23 cellular contexts compared by ENCODE assay signal in genomic region chr9:104766025-104766424, GRCh38. TPM values are rescaled to one million over a fixed set of nuclear protein-coding genes. Genes with fewer than 3 reads are reported as not detected.
A peak's percentile ranks its signal among the peaks of the same experiment; 100 is the strongest.
DNase-seq lines count a peak whose midpoint lies in the region; ATAC-seq and TF ChIP-seq lines count a peak whose summit lies in the region.
"Had no signal": no experiment of that assay in that cellular context is flagged by ENCODE, and none has a peak within 500 bp of the region (broad histone marks: within the 10 kb centered on the region; RNA-seq: fewer than 3 reads in every experiment).

No MANE protein-coding gene starts in this region.

- WGBS in esophagus squamous epithelium, 2 donors, result 94 to 95% methylated on average over 7 of the region's 7 CpGs

- H3K9me3 ChIP-seq in BLaER1 treated with 17β-estradiol and CSF1 and Interleukin-3, amounts not matched to agents 10 nM and 100 nM (replicated peaks in 1 of 11), result peaks cover 0 to 13% (median 7%) of the 10 kb centered on the region in 11 experiments; a peak in 12 of 22 replicates
- H3K9me3 ChIP-seq in OCI-LY1 (ENCODE audit: low read length) (no peaks in the 10 kb centered on the region), esophagus squamous epithelium (no peaks in the 10 kb centered on the region)
- H3K9me3 ChIP-seq: Caco-2, MG63 had no signal

- no peaks in the 10 kb centered on the region for H3K27me3 ChIP-seq in BLaER1 treated with 17β-estradiol and CSF1 and Interleukin-3, amounts not matched to agents 10 nM and 100 nM
- H3K27me3 ChIP-seq in OCI-LY1 (ENCODE audit: insufficient read depth, low read length) (no peaks in the 10 kb centered on the region), esophagus squamous epithelium (no peaks in the 10 kb centered on the region)
- H3K27me3 ChIP-seq: MG63 had no signal

- no peaks in the 10 kb centered on the region for H4K20me1 ChIP-seq in BLaER1 treated with 17β-estradiol and CSF1 and Interleukin-3, amounts not matched to agents 10 nM and 100 nM
- H4K20me1 ChIP-seq in OCI-LY1 (ENCODE audit: insufficient read depth, low read length), result no peaks in the 10 kb centered on the region

- H3K79me2 ChIP-seq in OCI-LY1 (ENCODE audit: insufficient read depth, low read length), result no peaks in the 10 kb centered on the region; the same call in 1 of the 2 replicates

- H3F3A ChIP-seq in OCI-LY1 (ENCODE audit: insufficient read depth, low read length), result peaks cover 5% of the 10 kb centered on the region

- no peaks in the 10 kb centered on the region for H3K9me2 ChIP-seq in OCI-LY1 (ENCODE audit: low read depth, low read length)

- TF ChIP-seq CTCF in LNCaP clone FGC (IDR thresholded peaks at IDR 0.05; ENCODE audit: control insufficient read depth, extremely low read depth, insufficient read depth) (no peak), OCI-LY1 (IDR thresholded peaks at IDR 0.05; ENCODE audit: low read length) (no peak), esophagus squamous epithelium (IDR thresholded peaks at IDR 0.05) (no peak)

- peak overlapping the region in 9 of 11 experiments; percentile 90 to 98 (median 93); a peak in 16 of 22 replicates for H3K9ac ChIP-seq in BLaER1 treated with 17β-estradiol and CSF1 and Interleukin-3, amounts not matched to agents 10 nM and 100 nM
- no peak overlapping the region for H3K9ac ChIP-seq in OCI-LY1 (ENCODE audit: low read length)

- H3K36me3 Mint-ChIP-seq in stimulated activated memory B cell treated with anti-CD40 and anti-IgM and Interleukin-4, amounts not matched to agents 10 μg/mL and 1 μg/mL and 100 μg/mL, for 72 hours, result peaks cover 7% of the 10 kb centered on the region
- H3K36me3 Mint-ChIP-seq: IgD-negative memory B cell had no signal

- no peaks in the 10 kb centered on the region for H3K27me3 Mint-ChIP-seq in stimulated activated memory B cell treated with anti-CD40 and anti-IgM and Interleukin-4, amounts not matched to agents 10 μg/mL and 1 μg/mL and 100 μg/mL, for 72 hours
- H3K27me3 Mint-ChIP-seq: CD4-positive, alpha-beta T cell; IgD-negative memory B cell; T-helper 17 cell had no signal

- H3K4me2 ChIP-seq in BLaER1 treated with 17β-estradiol and CSF1 and Interleukin-3, amounts not matched to agents 10 nM and 100 nM, result peak overlapping the region; percentile 79 to 95 (median 88)
- H3K4me2 ChIP-seq in OCI-LY1 (ENCODE audit: low read length), result peak overlapping the region; percentile 81; the same call in 1 of the 2 replicates

- no peaks in the 10 kb centered on the region for H3K9me3 Mint-ChIP-seq in stimulated activated memory B cell treated with anti-CD40 and anti-IgM and Interleukin-4, amounts not matched to agents 10 μg/mL and 1 μg/mL and 100 μg/mL, for 72 hours
- H3K9me3 Mint-ChIP-seq: CD4-positive, alpha-beta T cell; HFFc6; IgD-negative memory B cell had no signal

- no peak for TF ChIP-seq POLR2A in esophagus squamous epithelium (IDR thresholded peaks at IDR 0.05)

- no peak for ATAC-seq in stimulated activated memory B cell treated with anti-CD40 and anti-IgM and Interleukin-4, amounts not matched to agents 10 μg/mL and 1 μg/mL and 100 μg/mL, for 72 hours
- ATAC-seq in HG02763 (IDR thresholded peaks at IDR 0.05; ENCODE audit: unreplicated experiment), result no peak
- ATAC-seq: T-helper 17 cell had no signal

- H3K4me1 Mint-ChIP-seq in stimulated activated memory B cell treated with anti-CD40 and anti-IgM and Interleukin-4, amounts not matched to agents 10 μg/mL and 1 μg/mL and 100 μg/mL, for 72 hours, result peaks cover 37% of the 10 kb centered on the region

- peaks cover 0 to 47% (median 27%) of the 10 kb centered on the region in 11 experiments; a peak in 18 of 22 replicates for H3K36me3 ChIP-seq in BLaER1 treated with 17β-estradiol and CSF1 and Interleukin-3, amounts not matched to agents 10 nM and 100 nM
- peaks cover 22% of the 10 kb centered on the region for H3K36me3 ChIP-seq in OCI-LY1 (ENCODE audit: insufficient read depth, low read length)
- no peaks in the 10 kb centered on the region for H3K36me3 ChIP-seq in esophagus squamous epithelium
- H3K36me3 ChIP-seq: MG63 had no signal

- intact Hi-C loops in esophagus squamous epithelium (cut with DNase I), result no loop called here

- peak overlapping the region; percentile 95 for H3K4me3 Mint-ChIP-seq in stimulated activated memory B cell treated with anti-CD40 and anti-IgM and Interleukin-4, amounts not matched to agents 10 μg/mL and 1 μg/mL and 100 μg/mL, for 72 hours
- H3K4me3 Mint-ChIP-seq: HFFc6, T-helper 17 cell had no signal

- H3K27ac ChIP-seq in BLaER1 treated with 17β-estradiol and CSF1 and Interleukin-3, amounts not matched to agents 10 nM and 100 nM, result peak overlapping the region in 10 of 11 experiments; percentile 63 to 96 (median 92); a peak in 19 of 22 replicates
- peak overlapping the region; percentile 86 for H3K27ac ChIP-seq in OCI-LY1 (ENCODE audit: low read depth, low read length, poor library complexity, severe bottlenecking)
- no peak overlapping the region for H3K27ac ChIP-seq in esophagus squamous epithelium

- H2AFZ ChIP-seq in OCI-LY1 (ENCODE audit: low read length), result no peak overlapping the region

- H3K4me3 ChIP-seq in BLaER1 treated with 17β-estradiol and CSF1 and Interleukin-3, amounts not matched to agents 10 nM and 100 nM, result peak overlapping the region in 8 of 10 experiments; percentile 73 to 91 (median 77); a peak in 15 of 20 replicates
- H3K4me3 ChIP-seq in LNCaP clone FGC (ENCODE audit: low read depth, low read length), result no peak overlapping the region
- H3K4me3 ChIP-seq in OCI-LY1 (ENCODE audit: low read depth, low read length, poor library complexity, severe bottlenecking), result peak overlapping the region; percentile 68
- no peak overlapping the region for H3K4me3 ChIP-seq in esophagus squamous epithelium
- H3K4me3 ChIP-seq: MG63 had no signal

- DNase-seq in LNCaP clone FGC (ENCODE audit: low read depth) (peak; percentile 64), esophagus squamous epithelium (lab: John Stamatoyannopoulos, UW) (no peak), SIG-M5 (lab: John Stamatoyannopoulos, UW) (no peak)
- DNase-seq: Caco-2; CD4-positive, alpha-beta T cell; DMS153; GF-D8; H7; HFFc6; Karpas-422; MG63; NCI-H1092; NCI-H1436 treated with DMSO at 0.1 percent for 48 hours; NCI-H2081; NCI-H2171 treated with DMSO at 0.1 percent for 48 hours; NCI-H446 treated with DMSO at 0.1 percent for 48 hours; NCI-H774; T-helper 17 cell had no signal

- peak overlapping the region; percentile 97 for H3K27ac Mint-ChIP-seq in stimulated activated memory B cell treated with anti-CD40 and anti-IgM and Interleukin-4, amounts not matched to agents 10 μg/mL and 1 μg/mL and 100 μg/mL, for 72 hours
- H3K27ac Mint-ChIP-seq: CD4-positive, alpha-beta T cell; HFFc6; T-helper 17 cell had no signal

- H3K4me1 ChIP-seq in BLaER1 treated with 17β-estradiol and CSF1 and Interleukin-3, amounts not matched to agents 10 nM and 100 nM, result peaks cover 41 to 66% (median 55%) of the 10 kb centered on the region in 10 experiments
- H3K4me1 ChIP-seq in OCI-LY1 (ENCODE audit: insufficient read depth, low read length, severe bottlenecking) (peaks cover 38% of the 10 kb centered on the region), esophagus squamous epithelium (peaks cover 0 to 24% (median 5%) of the 10 kb centered on the region in 3 donors)
- H3K4me1 ChIP-seq: Caco-2 had no signal

RNA-seq across cellular contexts. Expression of gene NIPSNAP3B, which starts 2.1 kb away (rescaled TPM):
- total RNA-seq in esophagus squamous epithelium, result 1 to 10 TPM in 1 of 4 donors, under 1 TPM in 1, not detected in 2; 0.13 to 2.7 TPM

RNA-seq across cellular contexts. Expression of gene NIPSNAP3A, which starts 18.5 kb away (rescaled TPM):
- 10 to 100 TPM; 20.1 to 34.2 (median 30.2) TPM for total RNA-seq in esophagus squamous epithelium

Comparison
In these comparisons a context has a peak if more than half of its experiments do, and no peak if none do; other contexts are left out.
1. H3K27ac ChIP-seq: peak in BLaER1 treated with 17β-estradiol and CSF1 and Interleukin-3, amounts not matched to agents 10 nM and 100 nM (10 of 11) and OCI-LY1 (single experiment); none in esophagus squamous epithelium (0 of 4).
2. H3K4me3 ChIP-seq: peak in BLaER1 treated with 17β-estradiol and CSF1 and Interleukin-3, amounts not matched to agents 10 nM and 100 nM (8 of 10) and OCI-LY1 (single experiment); none in LNCaP clone FGC (single experiment) and esophagus squamous epithelium (0 of 4).